Comparison of ENCODE assay signal across 21 cellular contexts in genomic region chr5:1094670-1095190, GRCh38. TPM values are rescaled to one million over a fixed set of nuclear protein-coding genes. Genes with fewer than 3 reads are reported as not detected.
DNase-seq lines count a peak whose midpoint lies in the region; ATAC-seq and TF ChIP-seq lines count a peak whose summit lies in the region.
"Had no signal": no experiment of that assay in that cellular context is flagged by ENCODE, and none has a peak within 500 bp of the region (broad histone marks: within the 10 kb centered on the region; RNA-seq: fewer than 3 reads in every experiment).

No MANE protein-coding gene starts in this region.

- H3K27me3 Mint-ChIP-seq in activated naive CD8-positive, alpha-beta T cell treated with anti-CD3 and anti-CD28 coated beads, Interleukin-2, amount 10 ng/mL, durations not matched to agents 7 days and 5 days = no peaks in the 10 kb centered on the region
- no peaks in the 10 kb centered on the region for H3K27me3 Mint-ChIP-seq in activated naive CD8-positive, alpha-beta T cell treated with anti-CD3 and anti-CD28 coated beads, Interleukin-2, amount 50 U/mL, for 24 hours
- no peaks in the 10 kb centered on the region for H3K27me3 Mint-ChIP-seq in endodermal cell (ENCODE audit: insufficient read depth)

- no peaks in the 10 kb centered on the region for H3K27me3 ChIP-seq in WERI-Rb-1 (ENCODE audit: insufficient read depth, low read depth, severe bottlenecking)
- no peaks in the 10 kb centered on the region for H3K27me3 ChIP-seq in endodermal cell (ENCODE audit: control insufficient read depth, insufficient read depth, low read length, poor library complexity, severe bottlenecking)
- H3K27me3 ChIP-seq in brain microvascular endothelial cell (replicated peaks) = peaks cover under 1% of the 10 kb centered on the region
- H3K27me3 ChIP-seq: MG63 had no signal

- H3K27ac Mint-ChIP-seq in activated naive CD8-positive, alpha-beta T cell treated with anti-CD3 and anti-CD28 coated beads, Interleukin-2, amount 10 ng/mL, durations not matched to agents 7 days and 5 days = peak overlapping the region; percentile 43
- H3K27ac Mint-ChIP-seq in activated naive CD8-positive, alpha-beta T cell treated with anti-CD3 and anti-CD28 coated beads, Interleukin-2, amount 50 U/mL, for 24 hours = no peak overlapping the region
- peak overlapping the region; percentile 77 for H3K27ac Mint-ChIP-seq in endodermal cell

- TF ChIP-seq CTCF in WERI-Rb-1 (IDR thresholded peaks at IDR 0.05; ENCODE audit: low read depth, low read length) (no peak), endodermal cell (conservative IDR thresholded peaks at IDR 0.05) (no peak), brain microvascular endothelial cell (IDR thresholded peaks at IDR 0.05; ENCODE audit: low read depth, low read length, missing control alignments) (no peak)

- H3K9me3 Mint-ChIP-seq in activated naive CD8-positive, alpha-beta T cell treated with anti-CD3 and anti-CD28 coated beads, Interleukin-2, amount 10 ng/mL, durations not matched to agents 7 days and 5 days = no peaks in the 10 kb centered on the region
- H3K9me3 Mint-ChIP-seq in activated naive CD8-positive, alpha-beta T cell treated with anti-CD3 and anti-CD28 coated beads, Interleukin-2, amount 50 U/mL, for 24 hours = no peaks in the 10 kb centered on the region
- H3K9me3 Mint-ChIP-seq in endodermal cell = no peaks in the 10 kb centered on the region

- in situ Hi-C loops in brain microvascular endothelial cell (cut with HindIII; ENCODE audit: low pct_ligation_motif_present, low sequenced_read_pairs) = no loop called here

- no peak overlapping the region for H3K9ac ChIP-seq in endodermal cell (ENCODE audit: extremely low read depth, low read length, poor library complexity, severe bottlenecking)

- H3K4me1 ChIP-seq in endodermal cell (ENCODE audit: control insufficient read depth, insufficient read depth, low read length) = peaks cover 3% of the 10 kb centered on the region

- H3K4me3 ChIP-seq in WERI-Rb-1 (ENCODE audit: low read depth, low read length) (no peak overlapping the region), endodermal cell (ENCODE audit: low read length) (no peak overlapping the region), brain microvascular endothelial cell (ENCODE audit: low read depth, low read length) (no peak overlapping the region)
- H3K4me3 ChIP-seq: MG63, PC-9 had no signal

- peak overlapping the region; percentile 51 for H3K27ac ChIP-seq in WERI-Rb-1
- no peak overlapping the region for H3K27ac ChIP-seq in endodermal cell (ENCODE audit: low read depth, low read length)
- no peak overlapping the region for H3K27ac ChIP-seq in brain microvascular endothelial cell
- H3K27ac ChIP-seq: PC-9 had no signal

- DNase-seq in activated naive CD8-positive, alpha-beta T cell treated with anti-CD3 and anti-CD28 coated beads, Interleukin-2, amount 10 ng/mL, durations not matched to agents 7 days and 5 days = no peak
- DNase-seq in activated naive CD8-positive, alpha-beta T cell treated with anti-CD3 and anti-CD28 coated beads, Interleukin-2, amount 50 U/mL, for 24 hours = no peak
- DNase-seq in WERI-Rb-1 (no peak), endodermal cell (peak; percentile 65), NAMALWA (ENCODE audit: low spot score) (no peak), NCI-H345 (lab: John Stamatoyannopoulos, UW) (no peak), brain microvascular endothelial cell (no peak), NCI-H774 (lab: John Stamatoyannopoulos, UW) (no peak)
- DNase-seq: ACHN, C1 segment of cervical spinal cord, DMS53, GDM1, MG63, NCI-H1048, NCI-H1436, NCI-H187 treated with DMSO at 0.1 percent for 48 hours, NCI-H2107, NCI-H510A, PC-9, SIG-M5 had no signal

- H3K4me3 Mint-ChIP-seq in activated naive CD8-positive, alpha-beta T cell treated with anti-CD3 and anti-CD28 coated beads, Interleukin-2, amount 10 ng/mL, durations not matched to agents 7 days and 5 days = no peak overlapping the region
- H3K4me3 Mint-ChIP-seq in activated naive CD8-positive, alpha-beta T cell treated with anti-CD3 and anti-CD28 coated beads, Interleukin-2, amount 50 U/mL, for 24 hours = no peak overlapping the region
- H3K4me3 Mint-ChIP-seq in endodermal cell = no peak overlapping the region

- H3K9me3 ChIP-seq in WERI-Rb-1 (ENCODE audit: severe bottlenecking) (no peaks in the 10 kb centered on the region), endodermal cell (ENCODE audit: control insufficient read depth, low read length) (no peaks in the 10 kb centered on the region)
- H3K9me3 ChIP-seq: MG63 had no signal

- ATAC-seq in activated naive CD8-positive, alpha-beta T cell treated with anti-CD3 and anti-CD28 coated beads, Interleukin-2, amount 10 ng/mL, durations not matched to agents 7 days and 5 days (ENCODE audit: low read depth) = no peak
- no peak for ATAC-seq in activated naive CD8-positive, alpha-beta T cell treated with anti-CD3 and anti-CD28 coated beads, Interleukin-2, amount 50 U/mL, for 24 hours
- ATAC-seq: SK-N-SH treated with all-trans-retinoic acid at 6 μM for 48 hours had no signal

- no peaks in the 10 kb centered on the region for H3K36me3 Mint-ChIP-seq in activated naive CD8-positive, alpha-beta T cell treated with anti-CD3 and anti-CD28 coated beads, Interleukin-2, amount 10 ng/mL, durations not matched to agents 7 days and 5 days
- no peaks in the 10 kb centered on the region for H3K36me3 Mint-ChIP-seq in activated naive CD8-positive, alpha-beta T cell treated with anti-CD3 and anti-CD28 coated beads, Interleukin-2, amount 50 U/mL, for 24 hours (ENCODE audit: low read depth)
- H3K36me3 Mint-ChIP-seq in endodermal cell (ENCODE audit: low read depth) = peaks cover 22% of the 10 kb centered on the region

- WGBS in endodermal cell (ENCODE audit: insufficient coverage in 1 of 2, insufficient read length in 1 of 2), 2 experiments = 79 to 87% methylated on average over 5 to 12 of the region's 21 CpGs

- POLR2A ChIA-PET in activated naive CD8-positive, alpha-beta T cell treated with anti-CD3 and anti-CD28 coated beads, Interleukin-2, amount 10 ng/mL, durations not matched to agents 7 days and 5 days (lab: Charles Lee) = interaction anchor here (1.6 kb wide), 1 partner anchor 12 kb away, joined by 4 read pairs; no protein-coding TSS in a partner anchor

- peaks cover 59% of the 10 kb centered on the region for H3K36me3 ChIP-seq in WERI-Rb-1
- H3K36me3 ChIP-seq in endodermal cell (ENCODE audit: control insufficient read depth, insufficient read depth, low read length) = peaks cover 13% of the 10 kb centered on the region
- no peaks in the 10 kb centered on the region for H3K36me3 ChIP-seq in brain microvascular endothelial cell (replicated peaks)

- H3K4me1 Mint-ChIP-seq in activated naive CD8-positive, alpha-beta T cell treated with anti-CD3 and anti-CD28 coated beads, Interleukin-2, amount 10 ng/mL, durations not matched to agents 7 days and 5 days = peaks cover 4% of the 10 kb centered on the region
- H3K4me1 Mint-ChIP-seq in activated naive CD8-positive, alpha-beta T cell treated with anti-CD3 and anti-CD28 coated beads, Interleukin-2, amount 50 U/mL, for 24 hours = peaks cover 15% of the 10 kb centered on the region
- peaks cover 21% of the 10 kb centered on the region for H3K4me1 Mint-ChIP-seq in endodermal cell

RNA-seq across cellular contexts. Expression of gene SLC12A7, which starts 17.1 kb away (rescaled TPM):
- total RNA-seq in activated naive CD8-positive, alpha-beta T cell treated with anti-CD3 and anti-CD28 coated beads, Interleukin-2, amount 10 ng/mL, durations not matched to agents 7 days and 5 days = 10 to 100 TPM; 31.5 to 37.5 TPM
- 10 to 100 TPM; 58.9 to 61.6 TPM for total RNA-seq in endodermal cell
- polyA plus RNA-seq in endodermal cell (2013, experiment 1 of 2) = 45.1 TPM
- 40.0 TPM for polyA plus RNA-seq in endodermal cell (2013, experiment 2 of 2)
